ENCODE assay signal across 8 cellular contexts in the genomic region with DNA sequence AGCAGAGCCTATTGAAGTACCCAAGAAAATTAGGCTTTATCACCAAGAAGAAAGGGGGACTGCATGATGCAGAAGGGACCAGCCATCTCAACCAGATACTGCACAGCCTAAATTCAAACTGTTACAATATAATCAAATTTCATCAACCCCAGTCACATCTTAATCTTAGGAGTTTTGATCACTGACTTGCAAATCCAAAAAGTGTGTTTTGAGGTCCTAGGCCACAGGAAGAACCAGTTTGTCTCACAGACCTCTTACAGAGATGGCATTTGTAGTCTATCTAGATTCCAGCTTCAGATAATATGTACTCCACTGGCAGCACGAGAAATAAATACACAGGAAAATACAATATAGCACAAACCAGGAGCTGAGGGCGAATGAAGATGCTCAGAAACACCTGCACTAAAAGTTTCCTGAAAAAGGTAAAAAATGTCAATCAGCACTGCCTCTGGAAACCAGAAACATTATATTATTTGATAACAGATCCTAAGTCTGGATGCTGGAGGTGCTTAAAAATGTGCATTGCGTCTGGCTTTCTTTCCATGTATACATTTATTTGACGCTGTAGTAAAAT. TPM values are rescaled to one million over a fixed set of nuclear protein-coding genes. Genes with fewer than 3 reads are reported as not detected.
DNase-seq lines count a peak whose midpoint lies in the region; ATAC-seq and TF ChIP-seq lines count a peak whose summit lies in the region.

No MANE protein-coding gene starts in this region.

- TF ChIP-seq CTCF in HEK293 (tag by site-specific recombination; IDR thresholded peaks at IDR 0.05) (no peak), fibroblast of villous mesenchyme (IDR thresholded peaks at IDR 0.05; ENCODE audit: insufficient read depth, low read depth, low read length) (no peak)

- no peaks in the 10 kb centered on the region for H3K4me1 ChIP-seq in HEK293 (ENCODE audit: control insufficient read depth, insufficient read depth, low read length)

- H3K9me3 ChIP-seq in HEK293 (ENCODE audit: control insufficient read depth, insufficient read depth, low read depth, low read length) = no peaks in the 10 kb centered on the region

- H3K4me3 ChIP-seq in HEK293 (ENCODE audit: low read depth, low read length) (peak overlapping the region; percentile 49), fibroblast of villous mesenchyme (ENCODE audit: low read depth, low read length) (peak overlapping the region; percentile 85)

- peak overlapping the region; percentile 95 for H3K27ac Mint-ChIP-seq in T-helper 2 cell treated with Interferon-gamma antibody and Interleukin-4, amounts not matched to agents 5 μg/mL and 100 μg/mL, for 36 hours
- H3K27ac Mint-ChIP-seq in stimulated activated memory B cell treated with anti-CD40 and anti-IgM and Interleukin-4, amounts not matched to agents 10 μg/mL and 1 μg/mL and 100 μg/mL, for 72 hours = peak overlapping the region; percentile 98

- no peak for ATAC-seq in stimulated activated memory B cell treated with anti-CD40 and anti-IgM and Interleukin-4, amounts not matched to agents 10 μg/mL and 1 μg/mL and 100 μg/mL, for 72 hours
- no peak for ATAC-seq in HG02852 (IDR thresholded peaks at IDR 0.05; ENCODE audit: unreplicated experiment)
- ATAC-seq in GM18517 (IDR thresholded peaks at IDR 0.05; ENCODE audit: unreplicated experiment) = no peak
- ATAC-seq in HG03565 (IDR thresholded peaks at IDR 0.05; ENCODE audit: unreplicated experiment) = no peak

- H3K27me3 Mint-ChIP-seq in T-helper 2 cell treated with Interferon-gamma antibody and Interleukin-4, amounts not matched to agents 5 μg/mL and 100 μg/mL, for 36 hours (ENCODE audit: low read depth) = no peaks in the 10 kb centered on the region
- H3K27me3 Mint-ChIP-seq in stimulated activated memory B cell treated with anti-CD40 and anti-IgM and Interleukin-4, amounts not matched to agents 10 μg/mL and 1 μg/mL and 100 μg/mL, for 72 hours = no peaks in the 10 kb centered on the region

- H3K9me3 Mint-ChIP-seq in T-helper 2 cell treated with Interferon-gamma antibody and Interleukin-4, amounts not matched to agents 5 μg/mL and 100 μg/mL, for 36 hours = peaks cover under 1% of the 10 kb centered on the region
- peaks cover under 1% of the 10 kb centered on the region for H3K9me3 Mint-ChIP-seq in stimulated activated memory B cell treated with anti-CD40 and anti-IgM and Interleukin-4, amounts not matched to agents 10 μg/mL and 1 μg/mL and 100 μg/mL, for 72 hours

- DNase-seq in T-helper 2 cell treated with Interferon-gamma antibody and Interleukin-4, amounts not matched to agents 5 μg/mL and 100 μg/mL, for 36 hours (ENCODE audit: low spot score) = no peak
- DNase-seq in fibroblast of villous mesenchyme (ENCODE audit: low read depth) (no peak), NCI-H510A (lab: John Stamatoyannopoulos, UW) (no peak)

- peaks cover 26% of the 10 kb centered on the region for H3K36me3 Mint-ChIP-seq in T-helper 2 cell treated with Interferon-gamma antibody and Interleukin-4, amounts not matched to agents 5 μg/mL and 100 μg/mL, for 36 hours (ENCODE audit: low read depth)
- peaks cover 20% of the 10 kb centered on the region for H3K36me3 Mint-ChIP-seq in stimulated activated memory B cell treated with anti-CD40 and anti-IgM and Interleukin-4, amounts not matched to agents 10 μg/mL and 1 μg/mL and 100 μg/mL, for 72 hours

- CTCF ChIA-PET in HEK293 (lab: Yijun Ruan, JAX) = no interaction called here

- H3K4me1 Mint-ChIP-seq in T-helper 2 cell treated with Interferon-gamma antibody and Interleukin-4, amounts not matched to agents 5 μg/mL and 100 μg/mL, for 36 hours (ENCODE audit: low read depth) = peaks cover 28% of the 10 kb centered on the region
- H3K4me1 Mint-ChIP-seq in stimulated activated memory B cell treated with anti-CD40 and anti-IgM and Interleukin-4, amounts not matched to agents 10 μg/mL and 1 μg/mL and 100 μg/mL, for 72 hours = peaks cover 38% of the 10 kb centered on the region

- peak overlapping the region; percentile 89 for H3K4me3 Mint-ChIP-seq in T-helper 2 cell treated with Interferon-gamma antibody and Interleukin-4, amounts not matched to agents 5 μg/mL and 100 μg/mL, for 36 hours
- peak overlapping the region; percentile 89 for H3K4me3 Mint-ChIP-seq in stimulated activated memory B cell treated with anti-CD40 and anti-IgM and Interleukin-4, amounts not matched to agents 10 μg/mL and 1 μg/mL and 100 μg/mL, for 72 hours

- POLR2A ChIA-PET in HEK293 (lab: Yijun Ruan, JAX) = no interaction called here

- no peak overlapping the region for H3K27ac ChIP-seq in HEK293 (ENCODE audit: extremely low read depth, low read depth, low read length)

- no peaks in the 10 kb centered on the region for H3K36me3 ChIP-seq in HEK293 (ENCODE audit: control insufficient read depth in 2 of 2, insufficient read depth in 1 of 2, low read length in 2 of 2)

TF ChIP-seq in HEK293, 187 proteins besides CTCF, POLR2A, EP300 and RAD21 (continues in another document):
- TF ChIP-seq ZNF416 (tag by site-specific recombination; IDR thresholded peaks at IDR 0.05) (no peak), ZNF214 (tag by site-specific recombination; IDR thresholded peaks at IDR 0.05; ENCODE audit: borderline replicate concordance) (no peak), ZNF132 (tag by site-specific recombination; IDR thresholded peaks at IDR 0.05; ENCODE audit: borderline replicate concordance) (no peak), ZNF184 (tag by site-specific recombination; IDR thresholded peaks at IDR 0.05) (no peak), ZNF23 (tag by site-specific recombination; IDR thresholded peaks at IDR 0.05; ENCODE audit: borderline replicate concordance) (no peak), BCL11B (tag by site-specific recombination; IDR thresholded peaks at IDR 0.05; ENCODE audit: low read depth) (no peak), ZNF274 (IDR thresholded peaks at IDR 0.05; ENCODE audit: low read length) (no peak), ZNF274 (tag by site-specific recombination; IDR thresholded peaks at IDR 0.05; ENCODE audit: borderline replicate concordance) (no peak), ZNF610 (tag by site-specific recombination; IDR thresholded peaks at IDR 0.05; ENCODE audit: borderline replicate concordance) (no peak), ZNF366 (tag by site-specific recombination; conservative IDR thresholded peaks at IDR 0.05) (no peak), ZNF324 (tag by site-specific recombination; IDR thresholded peaks at IDR 0.05) (no peak), ZFP37 (tag by site-specific recombination; IDR thresholded peaks at IDR 0.05) (no peak)
- TF ChIP-seq, protein P1, sequence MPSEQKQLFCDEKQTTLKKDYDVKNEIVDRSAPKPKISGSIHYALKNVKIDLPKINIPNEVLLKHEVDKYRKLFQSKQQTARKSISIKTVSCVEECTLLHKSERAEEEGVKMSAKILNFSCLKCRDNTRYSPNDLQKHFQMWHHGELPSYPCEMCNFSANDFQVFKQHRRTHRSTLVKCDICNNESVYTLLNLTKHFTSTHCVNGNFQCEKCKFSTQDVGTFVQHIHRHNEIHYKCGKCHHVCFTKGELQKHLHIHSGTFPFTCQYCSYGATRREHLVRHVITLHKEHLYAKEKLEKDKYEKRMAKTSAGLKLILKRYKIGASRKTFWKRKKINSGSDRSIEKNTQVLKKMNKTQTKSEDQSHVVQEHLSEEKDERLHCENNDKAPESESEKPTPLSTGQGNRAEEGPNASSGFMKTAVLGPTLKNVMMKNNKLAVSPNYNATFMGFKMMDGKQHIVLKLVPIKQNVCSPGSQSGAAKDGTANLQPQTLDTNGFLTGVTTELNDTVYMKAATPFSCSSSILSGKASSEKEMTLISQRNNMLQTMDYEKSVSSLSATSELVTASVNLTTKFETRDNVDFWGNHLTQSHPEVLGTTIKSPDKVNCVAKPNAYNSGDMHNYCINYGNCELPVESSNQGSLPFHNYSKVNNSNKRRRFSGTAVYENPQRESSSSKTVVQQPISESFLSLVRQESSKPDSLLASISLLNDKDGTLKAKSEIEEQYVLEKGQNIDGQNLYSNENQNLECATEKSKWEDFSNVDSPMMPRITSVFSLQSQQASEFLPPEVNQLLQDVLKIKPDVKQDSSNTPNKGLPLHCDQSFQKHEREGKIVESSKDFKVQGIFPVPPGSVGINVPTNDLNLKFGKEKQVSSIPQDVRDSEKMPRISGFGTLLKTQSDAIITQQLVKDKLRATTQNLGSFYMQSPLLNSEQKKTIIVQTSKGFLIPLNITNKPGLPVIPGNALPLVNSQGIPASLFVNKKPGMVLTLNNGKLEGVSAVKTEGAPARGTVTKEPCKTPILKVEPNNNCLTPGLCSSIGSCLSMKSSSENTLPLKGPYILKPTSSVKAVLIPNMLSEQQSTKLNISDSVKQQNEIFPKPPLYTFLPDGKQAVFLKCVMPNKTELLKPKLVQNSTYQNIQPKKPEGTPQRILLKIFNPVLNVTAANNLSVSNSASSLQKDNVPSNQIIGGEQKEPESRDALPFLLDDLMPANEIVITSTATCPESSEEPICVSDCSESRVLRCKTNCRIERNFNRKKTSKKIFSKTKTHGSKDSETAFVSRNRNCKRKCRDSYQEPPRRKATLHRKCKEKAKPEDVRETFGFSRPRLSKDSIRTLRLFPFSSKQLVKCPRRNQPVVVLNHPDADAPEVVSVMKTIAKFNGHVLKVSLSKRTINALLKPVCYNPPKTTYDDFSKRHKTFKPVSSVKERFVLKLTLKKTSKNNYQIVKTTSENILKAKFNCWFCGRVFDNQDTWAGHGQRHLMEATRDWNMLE (tag by site-specific recombination; conservative IDR thresholded peaks at IDR 0.05; ENCODE audit: low read depth) = no peak
- TF ChIP-seq, protein P2, sequence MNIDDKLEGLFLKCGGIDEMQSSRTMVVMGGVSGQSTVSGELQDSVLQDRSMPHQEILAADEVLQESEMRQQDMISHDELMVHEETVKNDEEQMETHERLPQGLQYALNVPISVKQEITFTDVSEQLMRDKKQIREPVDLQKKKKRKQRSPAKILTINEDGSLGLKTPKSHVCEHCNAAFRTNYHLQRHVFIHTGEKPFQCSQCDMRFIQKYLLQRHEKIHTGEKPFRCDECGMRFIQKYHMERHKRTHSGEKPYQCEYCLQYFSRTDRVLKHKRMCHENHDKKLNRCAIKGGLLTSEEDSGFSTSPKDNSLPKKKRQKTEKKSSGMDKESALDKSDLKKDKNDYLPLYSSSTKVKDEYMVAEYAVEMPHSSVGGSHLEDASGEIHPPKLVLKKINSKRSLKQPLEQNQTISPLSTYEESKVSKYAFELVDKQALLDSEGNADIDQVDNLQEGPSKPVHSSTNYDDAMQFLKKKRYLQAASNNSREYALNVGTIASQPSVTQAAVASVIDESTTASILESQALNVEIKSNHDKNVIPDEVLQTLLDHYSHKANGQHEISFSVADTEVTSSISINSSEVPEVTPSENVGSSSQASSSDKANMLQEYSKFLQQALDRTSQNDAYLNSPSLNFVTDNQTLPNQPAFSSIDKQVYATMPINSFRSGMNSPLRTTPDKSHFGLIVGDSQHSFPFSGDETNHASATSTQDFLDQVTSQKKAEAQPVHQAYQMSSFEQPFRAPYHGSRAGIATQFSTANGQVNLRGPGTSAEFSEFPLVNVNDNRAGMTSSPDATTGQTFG (tag by site-specific recombination; IDR thresholded peaks at IDR 0.05; ENCODE audit: borderline replicate concordance) = no peak

RNA-seq across cellular contexts. Expression of a gene that starts 0.7 kb away (rescaled TPM):
- 14.8 and 30.7 TPM in 2 replicates for total RNA-seq in fibroblast of villous mesenchyme

RNA-seq across cellular contexts. Expression of a gene that starts 18.1 kb away (rescaled TPM):
- 16.8 and 21.6 TPM in 2 replicates for total RNA-seq in fibroblast of villous mesenchyme

RNA-seq across cellular contexts. Expression of a gene that starts 37.6 kb away (rescaled TPM):
- 22.5 and 39.3 TPM in 2 replicates for total RNA-seq in fibroblast of villous mesenchyme

RNA-seq across cellular contexts. Expression of a gene that starts 56.7 kb away (rescaled TPM):
- total RNA-seq in fibroblast of villous mesenchyme = 13.2 and 14.7 TPM in 2 replicates
